In genomic region chr9:94568250-94568889, GRCh38 we compare ENCODE assay signal across 37 cellular contexts. TPM values are rescaled to one million over a fixed set of nuclear protein-coding genes. Genes with fewer than 3 reads are reported as not detected.
"Had no signal": no experiment of that assay in that cellular context is flagged by ENCODE, and none has a peak within 500 bp of the region (broad histone marks: within the 10 kb centered on the region; RNA-seq: fewer than 3 reads in every experiment).

No MANE protein-coding gene starts in this region.

- H3K4me1 ChIP-seq: foreskin keratinocyte, heart right ventricle, left lung, lower lobe of right lung, stomach, thyroid gland had no signal

- H3K4me3 Mint-ChIP-seq: dendritic cell treated with granulocyte-macrophage colony-stimulating factor and Interleukin-4, amounts not matched to agents 40 ng/mL and 50 ng/mL, for 4 days; endodermal cell; natural killer cell; neural crest cell; stimulated activated effector memory CD8-positive, alpha-beta T cell treated with anti-CD3 and anti-CD28 coated beads, Interleukin-12 subunit alpha, Interleukin-12 subunit beta, amount 100 ng/mL, for 72 hours; type B pancreatic cell had no signal

- H3K4me1 Mint-ChIP-seq: endodermal cell; natural killer cell; neural crest cell; stimulated activated effector memory CD8-positive, alpha-beta T cell treated with anti-CD3 and anti-CD28 coated beads, Interleukin-12 subunit alpha, Interleukin-12 subunit beta, amount 100 ng/mL, for 72 hours had no signal

- H3K9me3 ChIP-seq: heart right ventricle, left lung, lower lobe of right lung, neutrophil, stomach, thyroid gland had no signal

- H3K9me3 Mint-ChIP-seq: dendritic cell treated with granulocyte-macrophage colony-stimulating factor and Interleukin-4, amounts not matched to agents 40 ng/mL and 50 ng/mL, for 4 days; natural killer cell; stimulated activated effector memory CD8-positive, alpha-beta T cell treated with anti-CD3 and anti-CD28 coated beads, Interleukin-12 subunit alpha, Interleukin-12 subunit beta, amount 100 ng/mL, for 72 hours had no signal

- H3K27me3 ChIP-seq: heart right ventricle, left lung, neutrophil, stomach, thyroid gland had no signal

- ATAC-seq: esophagus mucosa; foreskin keratinocyte; left lung; lower lobe of right lung; natural killer cell; sciatic nerve; stimulated activated effector memory CD8-positive, alpha-beta T cell treated with anti-CD3 and anti-CD28 coated beads, Interleukin-12 subunit alpha, Interleukin-12 subunit beta, amount 100 ng/mL, for 72 hours had no signal

- H3K36me3 ChIP-seq: heart right ventricle, left lung, lower lobe of right lung, neutrophil, thyroid gland had no signal

- H3K36me3 Mint-ChIP-seq: natural killer cell; stimulated activated effector memory CD8-positive, alpha-beta T cell treated with anti-CD3 and anti-CD28 coated beads, Interleukin-12 subunit alpha, Interleukin-12 subunit beta, amount 100 ng/mL, for 72 hours had no signal

- H3K27ac ChIP-seq: epithelial cell of prostate, foreskin keratinocyte, heart right ventricle, left lung, lower lobe of right lung, neutrophil, stomach, thyroid gland had no signal

- DNase-seq: central memory CD4-positive, alpha-beta T cell; effector CD8-positive, alpha-beta T cell; endodermal cell; foreskin keratinocyte; glutamatergic neuron; heart right ventricle; hippocampal formation; left cardiac atrium; left lung; lower lobe of right lung; natural killer cell; posterior cingulate gyrus; retina; stimulated activated CD4-positive, alpha-beta T cell treated with anti-CD3 and anti-CD28 coated beads, Interleukin-12 subunit alpha, Interleukin-12 subunit beta, amount 100 ng/mL, for 4 hours; stimulated activated CD4-positive, alpha-beta T cell treated with anti-CD3 and anti-CD28 coated beads, Interleukin-1b, Interleukin-23, amount 100 ng/mL, for 48 hours; stimulated activated CD4-positive, alpha-beta T cell treated with anti-CD3 and anti-CD28 coated beads, Interleukin-4, amount 100 ng/mL, for 1 hour; stimulated activated naive CD4-positive, alpha-beta T cell treated with Interleukin-2 at 50 U/mL for 16 hours; stomach; thyroid gland had no signal

- H3K27ac Mint-ChIP-seq: dendritic cell treated with granulocyte-macrophage colony-stimulating factor and Interleukin-4, amounts not matched to agents 40 ng/mL and 50 ng/mL, for 4 days; endodermal cell; natural killer cell; type B pancreatic cell had no signal

- H3K4me3 ChIP-seq: heart right ventricle, left lung, lower lobe of right lung, smooth muscle cell, stomach, thyroid gland had no signal

- H3K4me2 ChIP-seq: smooth muscle cell had no signal

RNA-seq across cellular contexts. Expression of gene PCAT7, which starts 13.5 kb away (rescaled TPM):
- total RNA-seq: cerebellum, esophagus mucosa, foreskin keratinocyte, kidney epithelial cell, left cardiac atrium, mesenteric fat pad, myocyte, natural killer cell, subcutaneous adipose tissue, temporal lobe, thyroid gland had no signal
- polyA plus RNA-seq: foreskin keratinocyte, heart right ventricle had no signal

RNA-seq across cellular contexts. Expression of gene FBP2, which starts 25.3 kb away (rescaled TPM):
- total RNA-seq: cerebellum, endodermal cell, esophagus mucosa, fibroblast of lung, foreskin keratinocyte, kidney epithelial cell, left lung, lower lobe of right lung, mesenteric fat pad, natural killer cell, neural crest cell, osteocyte, pulmonary artery endothelial cell, sciatic nerve, smooth muscle cell, subcutaneous adipose tissue, temporal lobe, thyroid gland had no signal
- polyA plus RNA-seq: fibroblast of lung, foreskin keratinocyte, smooth muscle cell had no signal
